In genomic region chr2:131046580-131047274, GRCh38 we compare ENCODE assay signal across 18 cellular contexts. TPM values are rescaled to one million over a fixed set of nuclear protein-coding genes. Genes with fewer than 3 reads are reported as not detected.
DNase-seq lines count a peak whose midpoint lies in the region; ATAC-seq and TF ChIP-seq lines count a peak whose summit lies in the region.
"Had no signal": no experiment of that assay in that cellular context is flagged by ENCODE, and none has a peak within 500 bp of the region (broad histone marks: within the 10 kb centered on the region; RNA-seq: fewer than 3 reads in every experiment).

No MANE protein-coding gene starts in this region.

- H3K27ac ChIP-seq in stomach (no peak overlapping the region), SJCRH30 (no peak overlapping the region)
- H3K27ac ChIP-seq: adrenal gland, upper lobe of left lung had no signal

- H3K27me3 ChIP-seq in stomach = no peaks in the 10 kb centered on the region
- H3K27me3 ChIP-seq in SJCRH30 = no peaks in the 10 kb centered on the region
- H3K27me3 ChIP-seq: adrenal gland, upper lobe of left lung had no signal

- no peak overlapping the region for H3K4me3 ChIP-seq in stomach
- no peak overlapping the region for H3K4me3 ChIP-seq in SJCRH30
- H3K4me3 ChIP-seq: adrenal gland, upper lobe of left lung had no signal

- no peaks in the 10 kb centered on the region for H3K9me3 ChIP-seq in stomach
- no peaks in the 10 kb centered on the region for H3K9me3 ChIP-seq in SJCRH30 (replicated peaks)
- H3K9me3 ChIP-seq: adrenal gland, upper lobe of left lung had no signal

- H3K36me3 ChIP-seq in stomach (peaks cover 40 to 72% (median 62%) of the 10 kb centered on the region in 4 donors), SJCRH30 (peaks cover 35% of the 10 kb centered on the region)

- peak overlapping the region; percentile 17 for H3K27ac Mint-ChIP-seq in activated naive CD4-positive, alpha-beta T cell treated with anti-CD3 and anti-CD28 coated beads, Interleukin-2, amount 50 U/mL, for 24 hours
- peak overlapping the region; percentile 38 for H3K27ac Mint-ChIP-seq in memory B cell

- DNase-seq in activated naive CD4-positive, alpha-beta T cell treated with Interleukin-2 at 50 U/mL for 16 hours = no peak
- DNase-seq in cerebellar cortex (ENCODE audit: low spot score) (peak; percentile 72), memory B cell (ENCODE audit: low spot score in 2 of 2) (no peak), stomach (peak; percentile 15), kidney tubule cell (ENCODE audit: low spot score) (no peak), SJCRH30 (no peak)
- DNase-seq: activated CD4-positive, alpha-beta T cell treated with anti-CD3 and anti-CD28 coated beads, Interleukin-2, amount 50 U/mL, for 4 hours; central memory CD4-positive, alpha-beta T cell; foreskin fibroblast; NCI-H1105 treated with DMSO at 0.1 percent for 48 hours; NCI-H82; stimulated activated naive CD4-positive, alpha-beta T cell treated with Interleukin-2 at 50 U/mL for 16 hours had no signal

- intact Hi-C loops in stomach (cut with DNase I; ENCODE audit: low total_unique reads) = no loop called here

- ATAC-seq in memory B cell (ENCODE audit: low read depth) (no peak), GM21367 (IDR thresholded peaks at IDR 0.05; ENCODE audit: unreplicated experiment) (no peak)

- TF ChIP-seq EP300 in stomach (IDR thresholded peaks at IDR 0.05) = no peak

- H3K4me3 Mint-ChIP-seq in activated naive CD4-positive, alpha-beta T cell treated with anti-CD3 and anti-CD28 coated beads, Interleukin-2, amount 50 U/mL, for 24 hours = no peak overlapping the region
- H3K4me3 Mint-ChIP-seq in memory B cell = no peak overlapping the region
- H3K4me3 Mint-ChIP-seq: CD14-positive monocyte had no signal

- no peaks in the 10 kb centered on the region for H3K27me3 Mint-ChIP-seq in activated naive CD4-positive, alpha-beta T cell treated with anti-CD3 and anti-CD28 coated beads, Interleukin-2, amount 50 U/mL, for 24 hours
- no peaks in the 10 kb centered on the region for H3K27me3 Mint-ChIP-seq in memory B cell
- H3K27me3 Mint-ChIP-seq: progenitor cell of endocrine pancreas had no signal

- H3K4me1 ChIP-seq in stomach = no peaks in the 10 kb centered on the region
- H3K4me1 ChIP-seq in SJCRH30 = 0 out of 2 replicates have a peak, but pooled peaks cover 5% of the 10 kb centered on the region
- H3K4me1 ChIP-seq: adrenal gland, upper lobe of left lung had no signal

- no peak for TF ChIP-seq POLR2A in stomach (IDR thresholded peaks at IDR 0.05)

- peaks cover 7% of the 10 kb centered on the region for H3K36me3 Mint-ChIP-seq in activated naive CD4-positive, alpha-beta T cell treated with anti-CD3 and anti-CD28 coated beads, Interleukin-2, amount 50 U/mL, for 24 hours
- peaks cover 25% of the 10 kb centered on the region for H3K36me3 Mint-ChIP-seq in memory B cell

- H3K4me1 Mint-ChIP-seq in activated naive CD4-positive, alpha-beta T cell treated with anti-CD3 and anti-CD28 coated beads, Interleukin-2, amount 50 U/mL, for 24 hours = peaks cover 10% of the 10 kb centered on the region
- peaks cover 6% of the 10 kb centered on the region for H3K4me1 Mint-ChIP-seq in memory B cell
- H3K4me1 Mint-ChIP-seq: CD14-positive monocyte had no signal

- TF ChIP-seq CTCF in stomach (IDR thresholded peaks at IDR 0.05) = no peak

- WGBS in stomach, 5 donors = 85 to 93% (median 92%) methylated on average over 16 to 22 of the region's 22 CpGs

- no peaks in the 10 kb centered on the region for H3K9me3 Mint-ChIP-seq in activated naive CD4-positive, alpha-beta T cell treated with anti-CD3 and anti-CD28 coated beads, Interleukin-2, amount 50 U/mL, for 24 hours
- H3K9me3 Mint-ChIP-seq in memory B cell = no peaks in the 10 kb centered on the region
- H3K9me3 Mint-ChIP-seq: CD14-positive monocyte had no signal

RNA-seq across cellular contexts. Expression of gene FAM168B, which starts 46.5 kb away (rescaled TPM):
- total RNA-seq in stomach = 100 to 1,000 TPM in 1 of 5 donors, 10 to 100 TPM in 3, 1 to 10 TPM in 1; 8.2 to 103 (median 72.4) TPM
- polyA plus RNA-seq in stomach = 10 to 100 TPM; 18.0 to 31.0 (median 30.1) TPM
- 134 and 146 TPM in 2 replicates for total RNA-seq in SJCRH30 (2014; rRNA removed; shearing (Covaris generic))

RNA-seq across cellular contexts. Expression of gene PLEKHB2, which starts 58.4 kb away (rescaled TPM):
- 100 to 1,000 TPM in 2 of 5 donors, 10 to 100 TPM in 3; 37.9 to 181 (median 64.0) TPM for total RNA-seq in stomach
- polyA plus RNA-seq in stomach = 10 to 100 TPM; 13.2 to 60.3 (median 46.5) TPM
- total RNA-seq in SJCRH30 (2014; rRNA removed; shearing (Covaris generic)) = 50.3 and 50.4 TPM in 2 replicates

Comparison
In these comparisons a context has a peak if more than half of its experiments do, and no peak if none do; other contexts are left out.
1. DNase-seq: peak in cerebellar cortex (single experiment) and stomach (single experiment); none in activated naive CD4-positive, alpha-beta T cell treated with Interleukin-2 at 50 U/mL for 16 hours (single experiment), memory B cell (0 of 2), kidney tubule cell (single experiment) and SJCRH30 (0 of 2).